In genomic region chr5:77867194-77867691, GRCh38 we compare ENCODE assay signal across 9 cellular contexts.
A peak's percentile ranks its signal among the peaks of the same experiment; 100 is the strongest.
DNase-seq lines count a peak whose midpoint lies in the region; ATAC-seq, FAIRE-seq and TF ChIP-seq lines count a peak whose summit lies in the region.
"Had no signal": no experiment of that assay in that cellular context is flagged by ENCODE, and none has a peak within 500 bp of the region (broad histone marks: within the 10 kb centered on the region; RNA-seq: fewer than 3 reads in every experiment).

No MANE protein-coding gene starts in this region.

- TF ChIP-seq CTCF in DOHH2 (IDR thresholded peaks at IDR 0.05; ENCODE audit: low read depth, low read length, poor library complexity, severe bottlenecking) (peak; percentile 23), LNCaP clone FGC (IDR thresholded peaks at IDR 0.05; ENCODE audit: control insufficient read depth, extremely low read depth, insufficient read depth) (peak; percentile 3; the same call in 1 of the 2 replicates), brain microvascular endothelial cell (IDR thresholded peaks at IDR 0.05; ENCODE audit: low read depth, low read length, missing control alignments) (peak; percentile 56), osteoblast (IDR thresholded peaks at IDR 0.05; ENCODE audit: extremely low read depth, low read depth, low read length) (peak; percentile 47)

- H3K36me3 ChIP-seq in DOHH2 (ENCODE audit: control insufficient read depth, low read length) (no peaks in the 10 kb centered on the region), brain microvascular endothelial cell (replicated peaks) (no peaks in the 10 kb centered on the region), osteoblast (ENCODE audit: insufficient read depth, low read length) (no peaks in the 10 kb centered on the region)

- H4K20me1 ChIP-seq in DOHH2 (ENCODE audit: control insufficient read depth, insufficient read depth, low read depth, low read length), result no peaks in the 10 kb centered on the region
- no peaks in the 10 kb centered on the region for H4K20me1 ChIP-seq in osteoblast (ENCODE audit: insufficient read depth, low read length)

- no peaks in the 10 kb centered on the region for H3K79me2 ChIP-seq in DOHH2 (ENCODE audit: control insufficient read depth, low read length)
- H3K79me2 ChIP-seq in osteoblast (ENCODE audit: insufficient read depth, low read length), result no peaks in the 10 kb centered on the region

- FAIRE-seq in HTR-8/SVneo (lab: Jason Lieb, UNC), result no peak

- no peaks in the 10 kb centered on the region for H3F3A ChIP-seq in DOHH2 (ENCODE audit: control insufficient read depth, insufficient read depth)

- no peak overlapping the region for H3K4me2 ChIP-seq in DOHH2 (ENCODE audit: low read length)
- H3K4me2 ChIP-seq in osteoblast (ENCODE audit: insufficient read depth, low read length), result no peak overlapping the region

- in situ Hi-C loops in brain microvascular endothelial cell (cut with HindIII; ENCODE audit: low pct_ligation_motif_present, low sequenced_read_pairs), result no loop called here

- H3K4me3 ChIP-seq in DOHH2 (ENCODE audit: low read length) (no peak overlapping the region), LNCaP clone FGC (ENCODE audit: low read depth, low read length) (no peak overlapping the region), brain microvascular endothelial cell (ENCODE audit: low read depth, low read length) (no peak overlapping the region), osteoblast (ENCODE audit: insufficient read depth, low read length) (no peak overlapping the region)

- H3K4me1 ChIP-seq in DOHH2 (ENCODE audit: control insufficient read depth, low read length) (no peaks in the 10 kb centered on the region), osteoblast (ENCODE audit: insufficient read depth, low read length) (peaks cover 14% of the 10 kb centered on the region)

- ATAC-seq in HG02798 (IDR thresholded peaks at IDR 0.05; ENCODE audit: poor library complexity, unreplicated experiment) (no peak), HG02763 (IDR thresholded peaks at IDR 0.05; ENCODE audit: unreplicated experiment) (no peak)

- H2AFZ ChIP-seq in osteoblast (ENCODE audit: low read length), result no peak overlapping the region

- H3K9me2 ChIP-seq in DOHH2 (replicated peaks; ENCODE audit: control insufficient read depth, low read length), result no peaks in the 10 kb centered on the region

- H3K27ac ChIP-seq in DOHH2 (ENCODE audit: low read depth, low read length), result no peak overlapping the region
- H3K27ac ChIP-seq in brain microvascular endothelial cell, result no peak overlapping the region
- H3K27ac ChIP-seq in osteoblast (ENCODE audit: low read depth, low read length), result no peak overlapping the region

- 0 out of 2 replicates have a peak, but pooled peaks cover 3% of the 10 kb centered on the region for H3K27me3 ChIP-seq in DOHH2 (ENCODE audit: control insufficient read depth, low read length)
- no peaks in the 10 kb centered on the region for H3K27me3 ChIP-seq in brain microvascular endothelial cell (replicated peaks)
- H3K27me3 ChIP-seq in osteoblast (ENCODE audit: insufficient read depth, low read length), result no peaks in the 10 kb centered on the region

- DNase-seq in LNCaP clone FGC (ENCODE audit: low read depth) (no peak), brain microvascular endothelial cell (no peak), osteoblast (ENCODE audit: insufficient read length, low spot score, missing footprints) (peak; percentile 88), ecto neural progenitor cell (ENCODE audit: low spot score) (no peak), HTR-8/SVneo (ENCODE audit: insufficient read length, low spot score) (no peak)
- DNase-seq: activated CD4-positive, alpha-beta memory T cell treated with anti-CD3 and anti-CD28 coated beads, Interleukin-2, amount 10 ng/mL, durations not matched to agents 7 days and 5 days had no signal

- H3K9me3 ChIP-seq in DOHH2 (ENCODE audit: control insufficient read depth, insufficient read depth, low read length) (no peaks in the 10 kb centered on the region), osteoblast (ENCODE audit: low read depth, low read length) (no peaks in the 10 kb centered on the region)

Comparison
In these comparisons a context has a peak if more than half of its experiments do, and no peak if none do; other contexts are left out.
1. CTCF ChIP-seq: peak in every context shown above with its lines; median percentile 56 in brain microvascular endothelial cell; 47 in osteoblast; 23 in DOHH2; 3 in LNCaP clone FGC.